ENCODE assay signal across 8 cellular contexts in the genomic region with DNA sequence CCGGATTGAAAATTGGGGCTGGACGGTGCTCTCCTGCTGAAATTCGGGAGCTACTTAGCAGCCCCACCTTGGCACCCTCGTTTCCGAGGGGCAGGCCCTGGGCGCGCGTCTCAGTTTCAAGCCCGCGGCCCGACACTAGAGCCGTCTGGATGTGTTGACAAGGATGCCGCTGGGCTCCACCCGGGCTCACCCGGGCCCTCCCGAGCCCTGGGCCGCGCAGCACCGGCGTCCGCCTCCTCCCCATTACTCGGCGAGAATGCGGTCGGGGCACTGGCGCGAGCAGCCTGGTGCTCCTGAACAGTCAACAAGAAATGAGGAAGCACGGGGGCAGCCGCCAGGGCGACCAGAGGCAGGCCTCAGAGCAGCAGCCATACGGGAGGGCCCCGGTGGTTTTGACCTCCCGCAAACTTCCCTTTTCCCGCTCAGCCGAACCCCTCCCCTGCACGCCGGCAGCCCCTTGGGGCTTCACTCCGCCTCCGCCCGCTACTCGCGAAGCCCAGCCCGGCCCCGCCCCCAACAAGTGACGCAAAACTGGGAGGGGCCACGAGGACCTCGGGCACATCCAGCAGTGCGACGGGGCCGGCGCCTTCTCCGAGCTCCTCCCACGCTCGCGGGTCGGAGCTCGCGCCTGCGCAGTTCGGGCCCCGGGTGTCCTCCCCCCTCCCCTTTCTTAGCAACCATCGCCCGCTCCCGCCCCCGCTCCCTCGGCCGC. TPM values are rescaled to one million over a fixed set of nuclear protein-coding genes. Genes with fewer than 3 reads are reported as not detected.
DNase-seq lines count a peak whose midpoint lies in the region; ATAC-seq, FAIRE-seq and TF ChIP-seq lines count a peak whose summit lies in the region.

No MANE protein-coding gene starts in this region.

- no peak for FAIRE-seq in H1 (lab: Jason Lieb, UNC)

- no peak overlapping the region for H3K23ac ChIP-seq in H1 (ENCODE audit: insufficient read length)

- no peaks in the 10 kb centered on the region for H3K9me3 Mint-ChIP-seq in Caco-2 (ENCODE audit: unreplicated experiment)
- peaks cover 14% of the 10 kb centered on the region for H3K9me3 Mint-ChIP-seq in activated CD8-positive, alpha-beta memory T cell treated with anti-CD3 and anti-CD28 coated beads, Interleukin-2, amount 10 ng/mL, durations not matched to agents 7 days and 5 days (ENCODE audit: low read depth)

- no peak for TF ChIP-seq EP300 in H1 (IDR thresholded peaks at IDR 0.05; ENCODE audit: borderline replicate concordance in 1 of 2, low read depth in 2 of 2, low read length in 2 of 2)

- peak; percentile 84 to 93 for TF ChIP-seq POLR2A in H1 (IDR thresholded peaks at IDR 0.05; ENCODE audit: control extremely low read depth in 1 of 2, low read depth in 2 of 2, low read length in 2 of 2)

- H2BK120ac ChIP-seq in H1 (replicated peaks; ENCODE audit: low read depth, low read length): no peak overlapping the region

- no peak overlapping the region for H2BK12ac ChIP-seq in H1 (ENCODE audit: low read depth, low read length)

- no peak; a peak in 1 of 4 replicates for TF ChIP-seq RAD21 in H1 (IDR thresholded peaks at IDR 0.05 in 1 of 2, conservative IDR thresholded peaks at IDR 0.05 in 1 of 2; ENCODE audit: low read depth in 2 of 2, low read length in 2 of 2)

- H3K4me3 ChIP-seq in Caco-2 (ENCODE audit: low read depth, low read length): peak overlapping the region; percentile 77
- H3K4me3 ChIP-seq in H1 (ENCODE audit: extremely low read depth in 1 of 4, insufficient read depth in 2 of 4, low read depth in 3 of 4, low read length in 4 of 4): peak overlapping the region; percentile 53 to 96 (median 68)

- TSS peak; percentile 98 for BruUV-seq in Caco-2 (replicated peaks; lab: Mats Ljungman, UMichigan)

- peak overlapping the region; percentile 20 for H4K91ac ChIP-seq in H1 (replicated peaks; ENCODE audit: insufficient read length, low read length)

- H3K9ac ChIP-seq in H1 (replicated peaks in 1 of 4; ENCODE audit: extremely low read depth in 1 of 4, low read depth in 3 of 4, low read length in 3 of 4): peak overlapping the region; percentile 65 to 79 (median 73); a peak in 6 of 7 replicates

- H3K14ac ChIP-seq in H1 (ENCODE audit: insufficient read length): no peak overlapping the region

- H3K27me3 ChIP-seq in Caco-2 (replicated peaks; ENCODE audit: control insufficient read depth, insufficient read depth, low read length) (no peaks in the 10 kb centered on the region), H1 (replicated peaks in 1 of 4; ENCODE audit: control insufficient read depth in 3 of 4, extremely low read depth in 1 of 4, insufficient read depth in 3 of 4, low read length in 3 of 4) (no peaks in the 10 kb centered on the region)

- H3K4ac ChIP-seq in H1 (replicated peaks; ENCODE audit: insufficient read length, low read depth, low read length): peak overlapping the region; percentile 2

- peak; percentile 69 for ATAC-seq in GM21360 (IDR thresholded peaks at IDR 0.05; ENCODE audit: unreplicated experiment)
- peak; percentile 90 for ATAC-seq in activated CD8-positive, alpha-beta memory T cell treated with anti-CD3 and anti-CD28 coated beads, Interleukin-2, amount 10 ng/mL, durations not matched to agents 7 days and 5 days

- no peak overlapping the region for H2AK5ac ChIP-seq in H1 (ENCODE audit: low read depth, low read length)

- peaks cover 5% of the 10 kb centered on the region; the same call in 1 of the 2 replicates for H3K23me2 ChIP-seq in H1 (ENCODE audit: low read depth, low read length)

- H3K27me3 Mint-ChIP-seq in Caco-2 (ENCODE audit: insufficient read depth, unreplicated experiment): no peaks in the 10 kb centered on the region
- no peaks in the 10 kb centered on the region for H3K27me3 Mint-ChIP-seq in activated CD8-positive, alpha-beta memory T cell treated with anti-CD3 and anti-CD28 coated beads, Interleukin-2, amount 10 ng/mL, durations not matched to agents 7 days and 5 days

- H4K5ac ChIP-seq in H1 (ENCODE audit: insufficient read length, low read depth, low read length): peak overlapping the region; percentile 80

- H2BK20ac ChIP-seq in H1 (ENCODE audit: low read length): no peak overlapping the region

- TF ChIP-seq CTCF in Caco-2 (IDR thresholded peaks at IDR 0.05; ENCODE audit: insufficient read depth in 1 of 2, low read depth in 1 of 2, low read length in 1 of 2, severe bottlenecking in 1 of 2, unreplicated experiment in 1 of 2): no peak
- TF ChIP-seq CTCF in H1 (IDR thresholded peaks at IDR 0.05; ENCODE audit: control extremely low read depth in 1 of 3, insufficient read depth in 1 of 3, low read depth in 1 of 3, low read length in 3 of 3): 0 out of 4 replicates have a peak, but pooled peaks of 1 of the 3 experiments have one; percentile 3

- peak overlapping the region; percentile 73 for H3K4me3 Mint-ChIP-seq in Caco-2 (ENCODE audit: unreplicated experiment)
- peak overlapping the region; percentile 68 for H3K4me3 Mint-ChIP-seq in activated CD8-positive, alpha-beta memory T cell treated with anti-CD3 and anti-CD28 coated beads, Interleukin-2, amount 10 ng/mL, durations not matched to agents 7 days and 5 days

- H2AFZ ChIP-seq in H1 (ENCODE audit: low read length): peak overlapping the region; percentile 92; the same call in 1 of the 2 replicates

- peaks cover 2% of the 10 kb centered on the region for H3K79me1 ChIP-seq in H1 (ENCODE audit: low read depth, low read length)

- H3K36me3 Mint-ChIP-seq in Caco-2 (ENCODE audit: insufficient read depth, unreplicated experiment): peaks cover 38% of the 10 kb centered on the region
- H3K36me3 Mint-ChIP-seq in activated CD8-positive, alpha-beta memory T cell treated with anti-CD3 and anti-CD28 coated beads, Interleukin-2, amount 10 ng/mL, durations not matched to agents 7 days and 5 days: peaks cover 46% of the 10 kb centered on the region

- H3K4me1 Mint-ChIP-seq in Caco-2 (ENCODE audit: low read depth, unreplicated experiment): peaks cover 18% of the 10 kb centered on the region
- H3K4me1 Mint-ChIP-seq in activated CD8-positive, alpha-beta memory T cell treated with anti-CD3 and anti-CD28 coated beads, Interleukin-2, amount 10 ng/mL, durations not matched to agents 7 days and 5 days: peaks cover 62% of the 10 kb centered on the region

- POLR2A ChIA-PET in Caco-2 (lab: Charles Lee) (interaction anchor here (0.5 to 1.7 kb wide), 13 partner anchors 15 to 1680 kb away, joined by 3 to 14 read pairs (median 6); partner anchors contain the start of gene TNRC6C), H1 (lab: Charles Lee; ENCODE audit: partially characterized antibody) (interaction anchor here (0.8 to 1.8 kb wide), 8 partner anchors 10 to 52 kb away, joined by 3 to 8 read pairs (median 5); no protein-coding TSS in a partner anchor)

- H3K18ac ChIP-seq in H1 (ENCODE audit: extremely low read depth, low read length): peak overlapping the region; percentile 98

- WGBS in H1 (ENCODE audit: extremely low coverage in 1 of 2, insufficient coverage in 1 of 2, insufficient read length in 1 of 2, insufficient replicate concordance in 2 of 2, low coverage in 1 of 2, low lambda C conversion rate in 2 of 2, missing lambda C conversion rate in 1 of 2), 2 experiments: 9% methylated on average over 40 of the region's 67 CpGs; no CpG with 5 or more reads in 1 of the 2 experiments

- H3K4me1 ChIP-seq in Caco-2 (peaks cover 14% of the 10 kb centered on the region), H1 (replicated peaks in 1 of 4; ENCODE audit: control insufficient read depth in 3 of 4, insufficient read depth in 4 of 4, low read length in 3 of 4) (peaks cover 4 to 11% (median 8%) of the 10 kb centered on the region in 4 experiments; a peak in 6 of 7 replicates)

- intact Hi-C loops in Caco-2 (cut with micrococcal nuclease; ENCODE audit: unreplicated experiment): loop anchor here (1.0 to 2.0 kb wide), 4 partner anchors 20 to 68 kb away; no protein-coding TSS in a partner anchor

- no peaks in the 10 kb centered on the region for H4K20me1 ChIP-seq in H1 (replicated peaks in 1 of 2; ENCODE audit: control insufficient read depth in 1 of 2, insufficient read depth in 2 of 2, low read length in 2 of 2)

- H3K27ac Mint-ChIP-seq in Caco-2 (ENCODE audit: unreplicated experiment): peak overlapping the region; percentile 67
- peak overlapping the region; percentile 90 for H3K27ac Mint-ChIP-seq in activated CD8-positive, alpha-beta memory T cell treated with anti-CD3 and anti-CD28 coated beads, Interleukin-2, amount 10 ng/mL, durations not matched to agents 7 days and 5 days

- H3K9me3 ChIP-seq in Caco-2: no peaks in the 10 kb centered on the region
- no peaks in the 10 kb centered on the region; a peak in 1 of 4 replicates for H3K9me3 ChIP-seq in H1 (ENCODE audit: insufficient read depth in 2 of 2, low read depth in 1 of 2, low read length in 1 of 2)

- H2BK5ac ChIP-seq in H1 (ENCODE audit: low read depth, low read length): peak overlapping the region; percentile 28; the same call in 1 of the 2 replicates

- H3K56ac ChIP-seq in H1 (replicated peaks; ENCODE audit: insufficient read length, low read depth, low read length): no peak overlapping the region

- H3K36me3 ChIP-seq in Caco-2 (ENCODE audit: control insufficient read depth, insufficient read depth, low read length) (no peaks in the 10 kb centered on the region), H1 (ENCODE audit: control insufficient read depth in 2 of 4, insufficient read depth in 4 of 4, low read length in 3 of 4) (peaks cover 0 to 21% (median 2%) of the 10 kb centered on the region in 4 experiments; a peak in 4 of 8 replicates)

- H2BK15ac ChIP-seq in H1 (ENCODE audit: low read length): peak overlapping the region; percentile 92; the same call in 1 of the 2 replicates

- peak overlapping the region; percentile 78 for H3K27ac ChIP-seq in H1 (ENCODE audit: low read depth, low read length)

- CTCF ChIA-PET in Caco-2 (lab: Charles Lee) (interaction anchor here (0.6 to 1.5 kb wide), 9 partner anchors 19 to 124 kb away, joined by 3 to 7 read pairs (median 4); no protein-coding TSS in a partner anchor), H1 (lab: Charles Lee; ENCODE audit: partially characterized antibody) (interaction anchor here (0.6 to 1.5 kb wide), 4 partner anchors 9 to 53 kb away, joined by 3 to 5 read pairs (median 4); no protein-coding TSS in a partner anchor)
- CTCF ChIA-PET in activated CD8-positive, alpha-beta memory T cell treated with anti-CD3 and anti-CD28 coated beads, Interleukin-2, amount 10 ng/mL, durations not matched to agents 7 days and 5 days (lab: Charles Lee): interaction anchor here (0.6 to 4.8 kb wide), 11 partner anchors 11 to 990 kb away, joined by 3 to 32 read pairs (median 5); partner anchors contain the start of gene TMC8

- H4K8ac ChIP-seq in H1 (ENCODE audit: extremely low read depth, insufficient read depth, low read length): peak overlapping the region; percentile 81

- DNase-seq in Caco-2 (peak; percentile 99), HT1080 (ENCODE audit: low read depth) (peak; percentile 97), NOMO-1 (lab: John Stamatoyannopoulos, UW; ENCODE audit: unreplicated experiment in 2 of 2) (peak; percentile 99), H1 (ENCODE audit: low read depth in 1 of 2, low spot score in 2 of 2) (peak; percentile 97 to 99), mesenteric fat pad (ENCODE audit: low spot score) (peak; percentile 100)
- peak; percentile 100 for DNase-seq in activated CD8-positive, alpha-beta memory T cell treated with anti-CD3 and anti-CD28 coated beads, Interleukin-2, amount 10 ng/mL, durations not matched to agents 7 days and 5 days
- peak; percentile 98 for DNase-seq in stimulated activated CD8-positive, alpha-beta memory T cell treated with anti-CD3 and anti-CD28 coated beads, Interleukin-15, amount 100 ng/mL, for 1 hour (ENCODE audit: low read depth)

- peaks cover 0 to 8% of the 10 kb centered on the region in 2 experiments; a peak in 1 of 4 replicates for H3K79me2 ChIP-seq in H1 (ENCODE audit: control insufficient read depth in 1 of 2, insufficient read depth in 2 of 2, low read length in 2 of 2)

- H3K4me2 ChIP-seq in H1 (ENCODE audit: insufficient read depth in 1 of 2, low read depth in 2 of 2, low read length in 2 of 2): peak overlapping the region; percentile 82 to 88

RNA-seq across cellular contexts. Expression of gene SEC14L1, which starts 0.4 kb away (rescaled TPM):
- total RNA-seq in Caco-2 (2022) (92.0 and 96.1 TPM in 2 replicates), mesenteric fat pad (192 TPM)
- 27.6 and 30.6 TPM in 2 replicates for total RNA-seq in HT1080 (2014; rRNA removed; shearing (Covaris generic))
- polyA plus RNA-seq in HT1080 (2015; cell fraction: cytosol; rRNA removed): 34.7 and 34.8 TPM in 2 replicates
- polyA plus RNA-seq in HT1080 (2015; cell fraction: nucleus; rRNA removed): 24.7 and 29.0 TPM in 2 replicates
- total RNA-seq in activated CD8-positive, alpha-beta memory T cell treated with anti-CD3 and anti-CD28 coated beads, Interleukin-2, amount 10 ng/mL, durations not matched to agents 7 days and 5 days: 100 to 1,000 TPM in 1 of 2 experiments, 10 to 100 TPM in 1; 98.5 to 146 TPM
- total RNA-seq in H1 (2021; fragmentation: NEBNext Ultra II Directional; extraction: Animal tissue kit (Norgen Biotek cat#: 25700)): 74.4 TPM in 2 replicates
- polyA plus RNA-seq in H1 (2011; rRNA removed): 27.2 and 42.7 TPM in 2 replicates
- 18.7 TPM for polyA plus RNA-seq in H1 (2011; cell fraction: cytosol; rRNA removed)
- 73.2 TPM for polyA plus RNA-seq in H1 (2011; cell fraction: nucleus; rRNA removed)
- 40.4 to 51.0 TPM (median 49.2 TPM) in 4 replicates for polyA plus RNA-seq in H1 (2012, experiment 1 of 2)
- polyA plus RNA-seq in H1 (2012, experiment 2 of 2): 8.8 TPM
- 63.8 TPM for polyA plus RNA-seq in H1 (2013, experiment 1 of 2)
- polyA plus RNA-seq in H1 (2013, experiment 2 of 2): 57.5 TPM
- 23.0 and 24.1 TPM in 2 replicates for polyA minus RNA-seq in H1 (2011; rRNA and poly(A)+ RNA removed)
- 30.6 TPM for polyA minus RNA-seq in H1 (2011; cell fraction: cytosol; rRNA and poly(A)+ RNA removed)
- 45.3 TPM for polyA minus RNA-seq in H1 (2011; cell fraction: nucleus; rRNA and poly(A)+ RNA removed)

Comparison
In these comparisons a context has a peak if more than half of its experiments do, and no peak if none do; other contexts are left out.
1. Peak in every context shown above with its lines: DNase-seq, ATAC-seq, H3K4me3 ChIP-seq and H3K27ac ChIP-seq.